Comparison of ENCODE assay signal across 8 cellular contexts in the genomic region with DNA sequence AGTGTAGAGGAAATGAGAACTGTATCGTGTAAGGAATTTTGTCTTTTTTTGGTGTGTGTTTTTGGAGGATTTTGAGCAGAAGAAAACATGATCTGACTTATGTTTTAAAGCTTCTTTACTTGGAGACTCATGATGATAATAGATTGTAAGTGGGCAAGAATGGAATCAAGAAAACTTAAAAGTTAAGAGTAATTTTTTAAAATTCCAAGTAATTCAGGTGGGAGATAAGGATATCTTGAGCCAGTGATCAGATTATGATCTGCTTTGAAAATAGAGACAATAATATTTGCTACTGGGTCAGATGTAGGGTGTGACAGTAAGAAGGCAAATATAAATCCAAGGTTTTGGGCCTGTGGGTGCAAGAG. TPM values are rescaled to one million over a fixed set of nuclear protein-coding genes. Genes with fewer than 3 reads are reported as not detected.
DNase-seq lines count a peak whose midpoint lies in the region; ATAC-seq, FAIRE-seq and TF ChIP-seq lines count a peak whose summit lies in the region.

No MANE protein-coding gene starts in this region.

- CTCF ChIA-PET in A549 (lab: Yijun Ruan, JAX), result no interaction called here

- peak overlapping the region; percentile 69 for H3K4me2 ChIP-seq in A549

- POLR2A ChIA-PET in A549 (lab: Yijun Ruan, JAX), result interaction anchor here (0.8 to 1.6 kb wide), 9 partner anchors 14 to 116 kb away, joined by 3 to 25 read pairs (median 7); a partner anchor contains a TSS

- peaks cover 25% of the 10 kb centered on the region for H3K4me1 ChIP-seq in A549
- H3K4me1 ChIP-seq in effector memory CD4-positive, alpha-beta T cell (ENCODE audit: control insufficient read depth, insufficient read depth, low read length, poor library complexity, severe bottlenecking), result peaks cover 10% of the 10 kb centered on the region
- H3K4me1 ChIP-seq in muscle layer of duodenum (ENCODE audit: control insufficient read depth in 1 of 2, insufficient read depth in 2 of 2, low read length in 2 of 2), result peaks cover 7 to 14% of the 10 kb centered on the region in 2 donors

- no peak for TF ChIP-seq CTCF in A549 (IDR thresholded peaks at IDR 0.05)

- no peak for TF ChIP-seq POLR2A in A549 (IDR thresholded peaks at IDR 0.05; ENCODE audit: low read length)

- peaks cover 9% of the 10 kb centered on the region for H3K36me3 ChIP-seq in KOPT-K1 (ENCODE audit: insufficient read depth, low read length)
- H3K36me3 ChIP-seq in effector memory CD4-positive, alpha-beta T cell (ENCODE audit: control insufficient read depth, insufficient read depth, low read length), result peaks cover 10% of the 10 kb centered on the region
- peaks cover 9 to 10% of the 10 kb centered on the region in 2 donors for H3K36me3 ChIP-seq in muscle layer of duodenum (ENCODE audit: control insufficient read depth in 1 of 2, insufficient read depth in 2 of 2, low read length in 2 of 2)

- no peak for ATAC-seq in A549

- no peak for DNase-seq in A549 (ENCODE audit: low read depth in 1 of 2, low spot score in 1 of 2)
- DNase-seq in effector memory CD4-positive, alpha-beta T cell, result no peak
- no peak for DNase-seq in posterior vena cava (ENCODE audit: low spot score)
- no peak for DNase-seq in stimulated activated CD4-positive, alpha-beta T cell treated with anti-CD3 and anti-CD28 coated beads, Interleukin-4, amount 100 ng/mL, for 24 hours
- no peak for DNase-seq in activated CD4-positive, alpha-beta T cell treated with anti-CD3 and anti-CD28 coated beads for 1 hour
- DNase-seq in UCSD-AML1 (lab: John Stamatoyannopoulos, UW; ENCODE audit: unreplicated experiment), result no peak

- FAIRE-seq in A549 (lab: Jason Lieb, UNC), result no peak

- TF ChIP-seq EP300 in A549 (IDR thresholded peaks at IDR 0.05), result no peak

- TF ChIP-seq RAD21 in A549 (conservative IDR thresholded peaks at IDR 0.05 in 1 of 2, IDR thresholded peaks at IDR 0.05 in 1 of 2), result no peak

- no peaks in the 10 kb centered on the region for H3K27me3 ChIP-seq in effector memory CD4-positive, alpha-beta T cell (replicated peaks; ENCODE audit: control insufficient read depth, insufficient read depth, low read length, poor library complexity, severe bottlenecking)
- H3K27me3 ChIP-seq in muscle layer of duodenum (ENCODE audit: low read depth, low read length), result no peaks in the 10 kb centered on the region

- no peaks in the 10 kb centered on the region for H3K9me3 ChIP-seq in A549
- no peaks in the 10 kb centered on the region for H3K9me3 ChIP-seq in KOPT-K1 (ENCODE audit: insufficient read depth, low read length, poor library complexity, severe bottlenecking)
- no peaks in the 10 kb centered on the region for H3K9me3 ChIP-seq in effector memory CD4-positive, alpha-beta T cell (ENCODE audit: control insufficient read depth, low read length)
- no peaks in the 10 kb centered on the region for H3K9me3 ChIP-seq in muscle layer of duodenum (ENCODE audit: control insufficient read depth in 1 of 2, low read length in 2 of 2)

- 0% methylated on average over 1 of the region's 1 CpG for WGBS in A549 (ENCODE audit: missing lambda C conversion rate)

- H3K4me3 ChIP-seq in A549 (peak overlapping the region; percentile 68), muscle layer of duodenum (ENCODE audit: low read depth in 1 of 2, low read length in 2 of 2) (peak overlapping the region; percentile 80 to 94)
- H3K4me3 ChIP-seq in effector memory CD4-positive, alpha-beta T cell (ENCODE audit: insufficient read depth, low read depth, low read length, poor library complexity, severe bottlenecking), result peak overlapping the region; percentile 73

- H3K27ac ChIP-seq in A549 (peak overlapping the region; percentile 93 to 96), KOPT-K1 (ENCODE audit: low read depth, low read length, poor library complexity, severe bottlenecking) (peak overlapping the region; percentile 77), muscle layer of duodenum (ENCODE audit: low read length) (peak overlapping the region; percentile 86)
- H3K27ac ChIP-seq in effector memory CD4-positive, alpha-beta T cell (ENCODE audit: insufficient read depth, low read length, poor library complexity, severe bottlenecking), result no peak overlapping the region

- intact Hi-C loops in posterior vena cava (cut with DNase I), result no loop called here

TF ChIP-seq in A549, 52 proteins besides CTCF, POLR2A, EP300 and RAD21 (continues in another document):
- TF ChIP-seq CEBPB (IDR thresholded peaks at IDR 0.05) (no peak), NR3C1 (IDR thresholded peaks at IDR 0.05) (no peak), PHF8 (IDR thresholded peaks at IDR 0.05; ENCODE audit: borderline replicate concordance, low read depth) (no peak), EHF (CRISPR knock-in tag; IDR thresholded peaks at IDR 0.05) (no peak), SMC3 (IDR thresholded peaks at IDR 0.05) (no peak), MAZ (IDR thresholded peaks at IDR 0.05; ENCODE audit: borderline replicate concordance, low read depth, low read length) (no peak), JUNB (IDR thresholded peaks at IDR 0.05) (no peak), ZC3H11A (IDR thresholded peaks at IDR 0.05) (no peak), RFX5 (IDR thresholded peaks at IDR 0.05) (no peak), FOXS1 (CRISPR knock-in tag; IDR thresholded peaks at IDR 0.05) (no peak)
- TF ChIP-seq, protein P1, sequence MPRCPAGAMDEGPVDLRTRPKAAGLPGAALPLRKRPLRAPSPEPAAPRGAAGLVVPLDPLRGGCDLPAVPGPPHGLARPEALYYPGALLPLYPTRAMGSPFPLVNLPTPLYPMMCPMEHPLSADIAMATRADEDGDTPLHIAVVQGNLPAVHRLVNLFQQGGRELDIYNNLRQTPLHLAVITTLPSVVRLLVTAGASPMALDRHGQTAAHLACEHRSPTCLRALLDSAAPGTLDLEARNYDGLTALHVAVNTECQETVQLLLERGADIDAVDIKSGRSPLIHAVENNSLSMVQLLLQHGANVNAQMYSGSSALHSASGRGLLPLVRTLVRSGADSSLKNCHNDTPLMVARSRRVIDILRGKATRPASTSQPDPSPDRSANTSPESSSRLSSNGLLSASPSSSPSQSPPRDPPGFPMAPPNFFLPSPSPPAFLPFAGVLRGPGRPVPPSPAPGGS (IDR thresholded peaks at IDR 0.05), result no peak
- TF ChIP-seq, protein P2, sequence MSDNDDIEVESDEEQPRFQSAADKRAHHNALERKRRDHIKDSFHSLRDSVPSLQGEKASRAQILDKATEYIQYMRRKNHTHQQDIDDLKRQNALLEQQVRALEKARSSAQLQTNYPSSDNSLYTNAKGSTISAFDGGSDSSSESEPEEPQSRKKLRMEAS (IDR thresholded peaks at IDR 0.05), result no peak
- TF ChIP-seq, protein P3, sequence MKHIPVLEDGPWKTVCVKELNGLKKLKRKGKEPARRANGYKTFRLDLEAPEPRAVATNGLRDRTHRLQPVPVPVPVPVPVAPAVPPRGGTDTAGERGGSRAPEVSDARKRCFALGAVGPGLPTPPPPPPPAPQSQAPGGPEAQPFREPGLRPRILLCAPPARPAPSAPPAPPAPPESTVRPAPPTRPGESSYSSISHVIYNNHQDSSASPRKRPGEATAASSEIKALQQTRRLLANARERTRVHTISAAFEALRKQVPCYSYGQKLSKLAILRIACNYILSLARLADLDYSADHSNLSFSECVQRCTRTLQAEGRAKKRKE (CRISPR knock-in tag; IDR thresholded peaks at IDR 0.05; ENCODE audit: low read depth), result no peak
- TF ChIP-seq, protein P4, sequence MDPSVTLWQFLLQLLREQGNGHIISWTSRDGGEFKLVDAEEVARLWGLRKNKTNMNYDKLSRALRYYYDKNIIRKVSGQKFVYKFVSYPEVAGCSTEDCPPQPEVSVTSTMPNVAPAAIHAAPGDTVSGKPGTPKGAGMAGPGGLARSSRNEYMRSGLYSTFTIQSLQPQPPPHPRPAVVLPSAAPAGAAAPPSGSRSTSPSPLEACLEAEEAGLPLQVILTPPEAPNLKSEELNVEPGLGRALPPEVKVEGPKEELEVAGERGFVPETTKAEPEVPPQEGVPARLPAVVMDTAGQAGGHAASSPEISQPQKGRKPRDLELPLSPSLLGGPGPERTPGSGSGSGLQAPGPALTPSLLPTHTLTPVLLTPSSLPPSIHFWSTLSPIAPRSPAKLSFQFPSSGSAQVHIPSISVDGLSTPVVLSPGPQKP (IDR thresholded peaks at IDR 0.05; ENCODE audit: low read depth, low read length), result no peak

RNA-seq across cellular contexts. Expression of a gene that starts 0.7 kb away (rescaled TPM):
- 10.1 and 11.2 TPM in 2 replicates for polyA plus RNA-seq in A549 (2011; rRNA removed)
- polyA plus RNA-seq in A549 (2012; cell fraction: cytosol; rRNA removed), result 2.1 and 2.9 TPM in 2 replicates
- polyA plus RNA-seq in A549 (2012; cell fraction: nucleus; rRNA removed), result 3.3 and 4.0 TPM in 2 replicates
- polyA plus RNA-seq in A549 (2017; fragmentation: RNase III; extraction: RNeasy Plus Mini Kit Qiagen cat#74134 plus additional on column Dnase treatment), result 5.0 to 6.2 TPM (median 5.9 TPM) in 3 replicates
- polyA minus RNA-seq in A549 (2011; rRNA and poly(A)+ RNA removed), result 7.8 and 9.8 TPM in 2 replicates
- total RNA-seq in posterior vena cava, result 10 to 100 TPM; 15.8 to 18.8 TPM

RNA-seq across cellular contexts. Expression of a gene that starts 8.6 kb away (rescaled TPM):
- not detected in 2 replicates for polyA plus RNA-seq in A549 (2011; rRNA removed)
- polyA plus RNA-seq in A549 (2012; cell fraction: cytosol; rRNA removed), result not detected in 2 replicates
- polyA plus RNA-seq in A549 (2012; cell fraction: nucleus; rRNA removed), result not detected in 2 replicates
- not detected in 3 replicates for polyA plus RNA-seq in A549 (2017; fragmentation: RNase III; extraction: RNeasy Plus Mini Kit Qiagen cat#74134 plus additional on column Dnase treatment)
- polyA minus RNA-seq in A549 (2011; rRNA and poly(A)+ RNA removed), result not detected in 2 replicates
- total RNA-seq in posterior vena cava, result 1 to 10 TPM; 2.7 to 2.8 TPM

RNA-seq across cellular contexts. Expression of a gene that starts 13.7 kb away (rescaled TPM):
- polyA plus RNA-seq in A549 (2011; rRNA removed) (5.2 and 7.0 TPM in 2 replicates), A549 (2017; fragmentation: RNase III; extraction: RNeasy Plus Mini Kit Qiagen cat#74134 plus additional on column Dnase treatment) (3.7 to 4.1 TPM (median 3.7 TPM) in 3 replicates)
- polyA plus RNA-seq in A549 (2012; cell fraction: cytosol; rRNA removed), result 2.2 and 2.5 TPM in 2 replicates
- polyA plus RNA-seq in A549 (2012; cell fraction: nucleus; rRNA removed), result 1.8 and 2.2 TPM in 2 replicates
- polyA minus RNA-seq in A549 (2011; rRNA and poly(A)+ RNA removed), result 3.3 and 3.8 TPM in 2 replicates
- 1 to 10 TPM; 6.0 to 6.4 TPM for total RNA-seq in posterior vena cava

RNA-seq across cellular contexts. Expression of a gene that starts 15.6 kb away (rescaled TPM):
- polyA plus RNA-seq in A549 (2011; rRNA removed), result 2.3 TPM in 2 replicates
- polyA plus RNA-seq in A549 (2012; cell fraction: cytosol; rRNA removed), result 0.81 and 1.0 TPM in 2 replicates
- 0.70 and 0.72 TPM in 2 replicates for polyA plus RNA-seq in A549 (2012; cell fraction: nucleus; rRNA removed)
- 1.7 to 2.1 TPM (median 1.8 TPM) in 3 replicates for polyA plus RNA-seq in A549 (2017; fragmentation: RNase III; extraction: RNeasy Plus Mini Kit Qiagen cat#74134 plus additional on column Dnase treatment)
- 1.7 and 1.9 TPM in 2 replicates for polyA minus RNA-seq in A549 (2011; rRNA and poly(A)+ RNA removed)
- total RNA-seq in posterior vena cava, result 1 to 10 TPM; 3.1 to 5.6 TPM

RNA-seq across cellular contexts. Expression of a gene that starts 42.6 kb away (rescaled TPM):
- polyA plus RNA-seq in A549 (2011; rRNA removed) (16.2 and 18.4 TPM in 2 replicates), A549 (2017; fragmentation: RNase III; extraction: RNeasy Plus Mini Kit Qiagen cat#74134 plus additional on column Dnase treatment) (7.2 to 8.1 TPM (median 7.7 TPM) in 3 replicates)
- polyA plus RNA-seq in A549 (2012; cell fraction: cytosol; rRNA removed), result 4.3 and 4.9 TPM in 2 replicates
- 4.0 and 5.8 TPM in 2 replicates for polyA plus RNA-seq in A549 (2012; cell fraction: nucleus; rRNA removed)
- polyA minus RNA-seq in A549 (2011; rRNA and poly(A)+ RNA removed), result 11.5 and 15.3 TPM in 2 replicates
- 10 to 100 TPM in 1 of 2 donors, 1 to 10 TPM in 1; 9.2 to 10.4 TPM for total RNA-seq in posterior vena cava
